ENCODE assay signal across 33 cellular contexts in the genomic region with DNA sequence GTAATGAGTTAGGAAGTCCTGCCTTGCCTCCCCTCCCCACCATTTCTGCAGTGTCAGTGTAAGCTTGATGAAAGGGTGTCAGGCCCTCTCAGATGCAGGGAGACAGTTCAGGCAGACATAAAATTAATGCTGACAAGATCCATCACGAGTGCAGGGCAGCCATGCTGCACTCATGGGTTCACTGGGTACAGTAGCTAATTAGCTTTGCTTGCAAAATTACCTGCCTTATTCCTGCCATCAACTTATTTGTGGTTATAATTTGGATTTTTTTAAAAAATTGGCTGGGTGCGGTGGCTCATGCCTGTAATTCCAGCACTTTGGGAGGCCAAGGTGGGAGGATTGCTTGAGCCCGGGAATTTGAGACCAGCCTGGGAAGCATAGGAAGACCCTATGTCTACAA.
"Had no signal": no experiment of that assay in that cellular context is flagged by ENCODE, and none has a peak within 500 bp of the region (broad histone marks: within the 10 kb centered on the region; RNA-seq: fewer than 3 reads in every experiment).

No MANE protein-coding gene starts in this region.

- H3K27me3 Mint-ChIP-seq: activated B cell treated with CpG ODN at 0.5 μM for 24 hours; activated CD4-positive, alpha-beta memory T cell treated with anti-CD3 and anti-CD28 coated beads for 36 hours; activated CD4-positive, alpha-beta T cell treated with anti-CD3 and anti-CD28 coated beads, Interleukin-2, amount 10 ng/mL, durations not matched to agents 24 days and 14 days; activated CD8-positive, alpha-beta T cell treated with anti-CD3 and anti-CD28 coated beads for 36 hours; activated naive CD4-positive, alpha-beta T cell treated with anti-CD3 and anti-CD28 coated beads, Interleukin-2, amount 10 ng/mL, durations not matched to agents 7 days and 5 days; activated naive CD4-positive, alpha-beta T cell treated with anti-CD3 and anti-CD28 coated beads, Interleukin-2, amount 50 U/mL, for 24 hours; activated naive CD8-positive, alpha-beta T cell; activated T-cell treated with anti-CD3 and anti-CD28 coated beads, Interleukin-2, amount 50 U/mL, for 24 hours had no signal

- H3K4me1 ChIP-seq: adrenal gland, body of pancreas, breast epithelium had no signal

- H3K27ac ChIP-seq: adrenal gland, body of pancreas, brain microvascular endothelial cell, breast epithelium, VCaP had no signal

- H3K4me3 Mint-ChIP-seq: activated B cell treated with CpG ODN at 0.5 μM for 24 hours; activated CD4-positive, alpha-beta memory T cell treated with anti-CD3 and anti-CD28 coated beads for 36 hours; activated CD4-positive, alpha-beta T cell treated with anti-CD3 and anti-CD28 coated beads, Interleukin-2, amount 10 ng/mL, durations not matched to agents 24 days and 14 days; activated CD8-positive, alpha-beta T cell treated with anti-CD3 and anti-CD28 coated beads for 36 hours; activated naive CD4-positive, alpha-beta T cell treated with anti-CD3 and anti-CD28 coated beads, Interleukin-2, amount 10 ng/mL, durations not matched to agents 7 days and 5 days; activated naive CD4-positive, alpha-beta T cell treated with anti-CD3 and anti-CD28 coated beads, Interleukin-2, amount 50 U/mL, for 24 hours; activated naive CD8-positive, alpha-beta T cell; activated T-cell treated with anti-CD3 and anti-CD28 coated beads, Interleukin-2, amount 50 U/mL, for 24 hours; T-helper 1 cell treated with Interleukin-12 subunit alpha and Interleukin-12 subunit beta and Interleukin-4 antibody, amounts not matched to agents 30 μg/mL and 1 μg/mL, for 36 hours; T-helper 2 cell treated with Interferon-gamma antibody and Interleukin-4, amounts not matched to agents 5 μg/mL and 100 μg/mL, for 36 hours had no signal

- H3K4me3 ChIP-seq: adrenal gland, body of pancreas, breast epithelium had no signal

- H3K27ac Mint-ChIP-seq: activated B cell treated with CpG ODN at 0.5 μM for 24 hours; activated CD4-positive, alpha-beta memory T cell treated with anti-CD3 and anti-CD28 coated beads for 36 hours; activated CD4-positive, alpha-beta T cell treated with anti-CD3 and anti-CD28 coated beads, Interleukin-2, amount 10 ng/mL, durations not matched to agents 24 days and 14 days; activated CD8-positive, alpha-beta T cell treated with anti-CD3 and anti-CD28 coated beads for 36 hours; activated naive CD4-positive, alpha-beta T cell treated with anti-CD3 and anti-CD28 coated beads, Interleukin-2, amount 10 ng/mL, durations not matched to agents 7 days and 5 days; activated naive CD4-positive, alpha-beta T cell treated with anti-CD3 and anti-CD28 coated beads, Interleukin-2, amount 50 U/mL, for 24 hours; activated naive CD8-positive, alpha-beta T cell; activated T-cell treated with anti-CD3 and anti-CD28 coated beads, Interleukin-2, amount 50 U/mL, for 24 hours; activated T-helper 2 cell treated with anti-CD3 and anti-CD28 coated beads, Interferon-gamma antibody, Interleukin-2, Interleukin-4, amounts not matched to agents 10 μg/mL and 5 μg/mL and 100 μg/mL, durations not matched to agents 14 hours and 24 hours and 36 hours; T-helper 1 cell treated with Interleukin-12 subunit alpha and Interleukin-12 subunit beta and Interleukin-4 antibody, amounts not matched to agents 30 μg/mL and 1 μg/mL, for 36 hours; T-helper 2 cell treated with Interferon-gamma antibody and Interleukin-4, amounts not matched to agents 5 μg/mL and 100 μg/mL, for 36 hours had no signal

- H3K27me3 ChIP-seq: adrenal gland, body of pancreas, brain microvascular endothelial cell, breast epithelium had no signal

- H3K9me3 ChIP-seq: adrenal gland, body of pancreas, breast epithelium had no signal

- FAIRE-seq: astrocyte, TTC549 had no signal

- H3K36me3 ChIP-seq: adrenal gland, brain microvascular endothelial cell, breast epithelium had no signal

- H3K4me1 Mint-ChIP-seq: activated B cell treated with CpG ODN at 0.5 μM for 24 hours; activated CD4-positive, alpha-beta T cell treated with anti-CD3 and anti-CD28 coated beads, Interleukin-2, amount 10 ng/mL, durations not matched to agents 24 days and 14 days; activated naive CD4-positive, alpha-beta T cell treated with anti-CD3 and anti-CD28 coated beads, Interleukin-2, amount 10 ng/mL, durations not matched to agents 7 days and 5 days; activated naive CD4-positive, alpha-beta T cell treated with anti-CD3 and anti-CD28 coated beads, Interleukin-2, amount 50 U/mL, for 24 hours had no signal

- ATAC-seq: activated CD8-positive, alpha-beta T cell treated with anti-CD3 and anti-CD28 coated beads for 36 hours; body of pancreas had no signal

- H3K9me3 Mint-ChIP-seq: activated B cell treated with CpG ODN at 0.5 μM for 24 hours; activated CD4-positive, alpha-beta memory T cell treated with anti-CD3 and anti-CD28 coated beads for 36 hours; activated CD4-positive, alpha-beta T cell treated with anti-CD3 and anti-CD28 coated beads, Interleukin-2, amount 10 ng/mL, durations not matched to agents 24 days and 14 days; activated CD8-positive, alpha-beta T cell treated with anti-CD3 and anti-CD28 coated beads for 36 hours; activated naive CD4-positive, alpha-beta T cell treated with anti-CD3 and anti-CD28 coated beads, Interleukin-2, amount 10 ng/mL, durations not matched to agents 7 days and 5 days; activated naive CD4-positive, alpha-beta T cell treated with anti-CD3 and anti-CD28 coated beads, Interleukin-2, amount 50 U/mL, for 24 hours; activated T-cell treated with anti-CD3 and anti-CD28 coated beads, Interleukin-2, amount 50 U/mL, for 24 hours; activated T-helper 2 cell treated with anti-CD3 and anti-CD28 coated beads, Interferon-gamma antibody, Interleukin-2, Interleukin-4, amounts not matched to agents 10 μg/mL and 5 μg/mL and 100 μg/mL, durations not matched to agents 14 hours and 24 hours and 36 hours; T-helper 1 cell treated with Interleukin-12 subunit alpha and Interleukin-12 subunit beta and Interleukin-4 antibody, amounts not matched to agents 30 μg/mL and 1 μg/mL, for 36 hours; T-helper 2 cell treated with Interferon-gamma antibody and Interleukin-4, amounts not matched to agents 5 μg/mL and 100 μg/mL, for 36 hours had no signal

- DNase-seq: activated B cell treated with CpG ODN at 0.5 μM for 24 hours; activated CD4-positive, alpha-beta memory T cell treated with anti-CD3 and anti-CD28 coated beads for 36 hours; activated CD4-positive, alpha-beta T cell treated with anti-CD3 and anti-CD28 coated beads for 4 hours; activated CD4-positive, alpha-beta T cell treated with anti-CD3 and anti-CD28 coated beads, Interleukin-2, amount 10 ng/mL, durations not matched to agents 24 days and 14 days; activated CD4-positive, alpha-beta T cell treated with anti-CD3 and anti-CD28 coated beads, Interleukin-2, amount 50 U/mL, for 1 hour; activated CD4-positive, alpha-beta T cell treated with anti-CD3 and anti-CD28 coated beads, Interleukin-2, amount 50 U/mL, for 4 hours; activated CD4-positive, CD25-positive, alpha-beta regulatory T cell treated with anti-CD3 and anti-CD28 coated beads, Interleukin-2, amount 50 U/mL, for 72 hours; activated CD8-positive, alpha-beta memory T cell treated with anti-CD3 and anti-CD28 coated beads, Interleukin-2, amount 50 U/mL, for 4 hours; activated CD8-positive, alpha-beta T cell treated with anti-CD3 and anti-CD28 coated beads for 36 hours; activated effector memory CD4-positive, alpha-beta T cell treated with Interleukin-2 at 50 U/mL for 16 hours; activated gamma-delta T cell; activated naive CD4-positive, alpha-beta T cell treated with anti-CD3 and anti-CD28 coated beads, Interleukin-2, amount 10 ng/mL, durations not matched to agents 7 days and 5 days; activated naive CD4-positive, alpha-beta T cell treated with Interleukin-2 at 50 U/mL for 16 hours; activated T-cell treated with anti-CD3 and anti-CD28 coated beads, Interleukin-2, amount 50 U/mL, for 24 hours; activated T-cell treated with anti-CD3 and anti-CD28 coated beads, Interleukin-2, amount 50 U/mL, for 48 hours; adrenal gland; amniotic stem cell; aorta; body of pancreas; brain microvascular endothelial cell; central memory CD4-positive, alpha-beta T cell; T-helper 1 cell; T-helper 2 cell; T-helper 9 cell had no signal
